Comparison of ENCODE assay signal across 3 cellular contexts in the genomic region with DNA sequence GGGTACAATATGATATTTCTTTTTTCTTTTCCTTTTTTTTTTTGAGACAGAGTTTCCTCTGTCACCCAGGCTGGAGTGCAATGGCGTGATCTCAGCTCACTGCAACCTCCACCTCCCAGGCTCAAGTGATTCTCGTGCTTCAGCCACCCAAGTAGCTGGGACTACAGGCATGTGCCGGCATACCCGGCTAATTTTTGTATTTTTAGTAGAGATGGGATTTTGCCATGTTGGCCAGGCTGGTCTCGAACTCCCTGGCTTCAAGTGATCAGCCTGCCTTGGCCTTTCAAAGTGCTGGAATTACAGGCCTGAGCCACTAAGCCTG. TPM values are rescaled to one million over a fixed set of nuclear protein-coding genes. Genes with fewer than 3 reads are reported as not detected.
"Had no signal": no experiment of that assay in that cellular context is flagged by ENCODE, and none has a peak within 500 bp of the region (broad histone marks: within the 10 kb centered on the region; RNA-seq: fewer than 3 reads in every experiment).

No MANE protein-coding gene starts in this region.

RNA-seq across cellular contexts. Expression of gene CALHM1, which starts 41.6 kb away (rescaled TPM):
- total RNA-seq: HT-29, NCI-H460, Right ventricle myocardium inferior had no signal
